1 cellular context compared by ENCODE assay signal in genomic region chr7:148738737-148739535, GRCh38.
A peak's percentile ranks its signal among the peaks of the same experiment; 100 is the strongest.
TF ChIP-seq lines count a peak whose summit lies in the region.

No MANE protein-coding gene starts in this region.

TF ChIP-seq in SK-N-SH, 30 proteins besides CTCF, POLR2A, EP300 and RAD21:
- TF ChIP-seq GABPA (IDR thresholded peaks at IDR 0.05; ENCODE audit: low read depth) (no peak), NRF1 (IDR thresholded peaks at IDR 0.05; ENCODE audit: low read depth, low read length) (no peak), RFX5 (IDR thresholded peaks at IDR 0.05; ENCODE audit: low read length) (no peak), USF1 (IDR thresholded peaks at IDR 0.05; ENCODE audit: borderline replicate concordance, low read depth) (no peak), TAF1 (IDR thresholded peaks at IDR 0.05; ENCODE audit: borderline replicate concordance, low read depth, low read length) (no peak), FOXJ3 (CRISPR knock-in tag; IDR thresholded peaks at IDR 0.05) (no peak), ELF1 (IDR thresholded peaks at IDR 0.05) (no peak), FOXM1 (IDR thresholded peaks at IDR 0.05; ENCODE audit: low read depth) (no peak), EZH2phosphoT487 (IDR thresholded peaks at IDR 0.05; ENCODE audit: borderline replicate concordance, low read depth) (no peak), POLR2AphosphoS5 (IDR thresholded peaks at IDR 0.05; ENCODE audit: low read depth, low read length) (no peak), MXI1 (IDR thresholded peaks at IDR 0.05; ENCODE audit: low read depth, low read length) (no peak), RXRA (IDR thresholded peaks at IDR 0.05; ENCODE audit: borderline replicate concordance, low read depth) (no peak), TCF12 (IDR thresholded peaks at IDR 0.05) (peak; percentile 61), GATA2 (CRISPR knock-in tag; IDR thresholded peaks at IDR 0.05) (peak; percentile 36; the same call in 1 of the 2 replicates), USF2 (IDR thresholded peaks at IDR 0.05; ENCODE audit: borderline replicate concordance, low read depth, low read length) (no peak), FOSL2 (IDR thresholded peaks at IDR 0.05; ENCODE audit: borderline replicate concordance, low read depth) (peak; percentile 61; the same call in 1 of the 2 replicates), REST (IDR thresholded peaks at IDR 0.05; ENCODE audit: low read depth, low read length) (no peak), NFIC (IDR thresholded peaks at IDR 0.05; ENCODE audit: borderline replicate concordance) (no peak), MEF2A (IDR thresholded peaks at IDR 0.05; ENCODE audit: borderline replicate concordance, low read depth) (no peak), SIN3A (IDR thresholded peaks at IDR 0.05; ENCODE audit: borderline replicate concordance, low read depth, low read length) (no peak), TEAD4 (IDR thresholded peaks at IDR 0.05; ENCODE audit: borderline replicate concordance, insufficient read depth) (no peak), CHD2 (IDR thresholded peaks at IDR 0.05; ENCODE audit: low read length, partially characterized antibody) (no peak), JUND (IDR thresholded peaks at IDR 0.05) (peak; percentile 49; the same call in 1 of the 2 replicates), YY1 (IDR thresholded peaks at IDR 0.05; ENCODE audit: low read depth) (no peak), SMC3 (IDR thresholded peaks at IDR 0.05; ENCODE audit: low read depth, low read length) (no peak), RCOR1 (IDR thresholded peaks at IDR 0.05; ENCODE audit: low read length) (no peak)
- TF ChIP-seq, protein P1, sequence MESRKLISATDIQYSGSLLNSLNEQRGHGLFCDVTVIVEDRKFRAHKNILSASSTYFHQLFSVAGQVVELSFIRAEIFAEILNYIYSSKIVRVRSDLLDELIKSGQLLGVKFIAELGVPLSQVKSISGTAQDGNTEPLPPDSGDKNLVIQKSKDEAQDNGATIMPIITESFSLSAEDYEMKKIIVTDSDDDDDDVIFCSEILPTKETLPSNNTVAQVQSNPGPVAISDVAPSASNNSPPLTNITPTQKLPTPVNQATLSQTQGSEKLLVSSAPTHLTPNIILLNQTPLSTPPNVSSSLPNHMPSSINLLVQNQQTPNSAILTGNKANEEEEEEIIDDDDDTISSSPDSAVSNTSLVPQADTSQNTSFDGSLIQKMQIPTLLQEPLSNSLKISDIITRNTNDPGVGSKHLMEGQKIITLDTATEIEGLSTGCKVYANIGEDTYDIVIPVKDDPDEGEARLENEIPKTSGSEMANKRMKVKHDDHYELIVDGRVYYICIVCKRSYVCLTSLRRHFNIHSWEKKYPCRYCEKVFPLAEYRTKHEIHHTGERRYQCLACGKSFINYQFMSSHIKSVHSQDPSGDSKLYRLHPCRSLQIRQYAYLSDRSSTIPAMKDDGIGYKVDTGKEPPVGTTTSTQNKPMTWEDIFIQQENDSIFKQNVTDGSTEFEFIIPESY (IDR thresholded peaks at IDR 0.05; ENCODE audit: borderline replicate concordance, low read depth): no peak
- TF ChIP-seq, protein P2, sequence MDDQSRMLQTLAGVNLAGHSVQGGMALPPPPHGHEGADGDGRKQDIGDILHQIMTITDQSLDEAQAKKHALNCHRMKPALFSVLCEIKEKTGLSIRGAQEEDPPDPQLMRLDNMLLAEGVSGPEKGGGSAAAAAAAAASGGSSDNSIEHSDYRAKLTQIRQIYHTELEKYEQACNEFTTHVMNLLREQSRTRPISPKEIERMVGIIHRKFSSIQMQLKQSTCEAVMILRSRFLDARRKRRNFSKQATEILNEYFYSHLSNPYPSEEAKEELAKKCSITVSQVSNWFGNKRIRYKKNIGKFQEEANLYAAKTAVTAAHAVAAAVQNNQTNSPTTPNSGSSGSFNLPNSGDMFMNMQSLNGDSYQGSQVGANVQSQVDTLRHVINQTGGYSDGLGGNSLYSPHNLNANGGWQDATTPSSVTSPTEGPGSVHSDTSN (IDR thresholded peaks at IDR 0.05): peak; percentile 42; the same call in 1 of the 2 replicates
- TF ChIP-seq, protein P3, sequence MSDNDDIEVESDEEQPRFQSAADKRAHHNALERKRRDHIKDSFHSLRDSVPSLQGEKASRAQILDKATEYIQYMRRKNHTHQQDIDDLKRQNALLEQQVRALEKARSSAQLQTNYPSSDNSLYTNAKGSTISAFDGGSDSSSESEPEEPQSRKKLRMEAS (IDR thresholded peaks at IDR 0.05; ENCODE audit: low read depth): no peak
- TF ChIP-seq, protein P4, sequence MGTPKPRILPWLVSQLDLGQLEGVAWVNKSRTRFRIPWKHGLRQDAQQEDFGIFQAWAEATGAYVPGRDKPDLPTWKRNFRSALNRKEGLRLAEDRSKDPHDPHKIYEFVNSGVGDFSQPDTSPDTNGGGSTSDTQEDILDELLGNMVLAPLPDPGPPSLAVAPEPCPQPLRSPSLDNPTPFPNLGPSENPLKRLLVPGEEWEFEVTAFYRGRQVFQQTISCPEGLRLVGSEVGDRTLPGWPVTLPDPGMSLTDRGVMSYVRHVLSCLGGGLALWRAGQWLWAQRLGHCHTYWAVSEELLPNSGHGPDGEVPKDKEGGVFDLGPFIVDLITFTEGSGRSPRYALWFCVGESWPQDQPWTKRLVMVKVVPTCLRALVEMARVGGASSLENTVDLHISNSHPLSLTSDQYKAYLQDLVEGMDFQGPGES (IDR thresholded peaks at IDR 0.05; ENCODE audit: low read depth, low read length): no peak
